Comparison of ENCODE assay signal across 27 cellular contexts in genomic region chr1:211967704-211968103, GRCh38.
"Had no signal": no experiment of that assay in that cellular context is flagged by ENCODE, and none has a peak within 500 bp of the region (broad histone marks: within the 10 kb centered on the region; RNA-seq: fewer than 3 reads in every experiment).

No MANE protein-coding gene starts in this region.

- H3K4me3 Mint-ChIP-seq: mesothelial cell of epicardium; naive B cell; natural killer cell treated with Interleukin-12 subunit alpha and Interleukin-12 subunit beta and Interleukin-15 and Interleukin-18, amount 100 ng/mL, for 72 hours; neural progenitor cell; stimulated activated memory B cell treated with anti-CD40 and anti-IgM and Interleukin-4, amounts not matched to agents 10 μg/mL and 1 μg/mL and 100 μg/mL, for 72 hours; type B pancreatic cell had no signal

- FAIRE-seq: colon, kidney had no signal

- H3K4me2 ChIP-seq: neural progenitor cell had no signal

- H3K9ac ChIP-seq: neural progenitor cell had no signal

- H3K9me3 Mint-ChIP-seq: type B pancreatic cell had no signal

- H3K27ac ChIP-seq: dorsolateral prefrontal cortex, gastrocnemius medialis, neural progenitor cell, ovary, psoas muscle, skin epidermis, spleen, testis, tibial artery had no signal

- H3K9me3 ChIP-seq: gastrocnemius medialis, mucosa of descending colon, ovary, psoas muscle, spleen, testis, tibial artery had no signal

- H3K4me1 ChIP-seq: gastrocnemius medialis, psoas muscle, spleen, testis, tibial artery had no signal

- H3K27me3 Mint-ChIP-seq: naive B cell; natural killer cell treated with Interleukin-12 subunit alpha and Interleukin-12 subunit beta and Interleukin-15 and Interleukin-18, amount 100 ng/mL, for 72 hours; stimulated activated memory B cell treated with anti-CD40 and anti-IgM and Interleukin-4, amounts not matched to agents 10 μg/mL and 1 μg/mL and 100 μg/mL, for 72 hours; type B pancreatic cell had no signal

- H3K4me3 ChIP-seq: dorsolateral prefrontal cortex, gastrocnemius medialis, mucosa of descending colon, neural progenitor cell, ovary, psoas muscle, skin epidermis, spleen, testis, tibial artery had no signal

- H3K36me3 ChIP-seq: gastrocnemius medialis, ovary had no signal

- H3K27ac Mint-ChIP-seq: mesothelial cell of epicardium; natural killer cell treated with Interleukin-12 subunit alpha and Interleukin-12 subunit beta and Interleukin-15 and Interleukin-18, amount 100 ng/mL, for 72 hours; neural progenitor cell; stimulated activated memory B cell treated with anti-CD40 and anti-IgM and Interleukin-4, amounts not matched to agents 10 μg/mL and 1 μg/mL and 100 μg/mL, for 72 hours; type B pancreatic cell had no signal

- DNase-seq: dorsolateral prefrontal cortex; effector CD4-positive, alpha-beta T cell; foreskin fibroblast; gastrocnemius medialis; head of caudate nucleus; kidney; mesenchymal stem cell; mucosa of descending colon; naive B cell; ovary; posterior cingulate gyrus; psoas muscle; right cardiac atrium; spleen; stimulated activated CD4-positive, alpha-beta T cell treated with anti-CD3 and anti-CD28 coated beads, Interleukin-4, amount 100 ng/mL, for 4 hours; stimulated activated naive CD8-positive, alpha-beta T cell treated with anti-CD3 and anti-CD28 coated beads, Interleukin-15, Interleukin-2, amounts not matched to agents 100 U/mL and 50 U/mL, for 24 hours; substantia nigra; testis; tibial artery had no signal

- H3K27me3 ChIP-seq: dorsolateral prefrontal cortex, gastrocnemius medialis, neural progenitor cell, ovary, spleen, testis, tibial artery had no signal

- H3K4me1 Mint-ChIP-seq: mesothelial cell of epicardium had no signal

- ATAC-seq: gastrocnemius medialis; left lobe of liver; mucosa of descending colon; natural killer cell treated with Interleukin-12 subunit alpha and Interleukin-12 subunit beta and Interleukin-15 and Interleukin-18, amount 100 ng/mL, for 72 hours; psoas muscle; right cardiac atrium; stimulated activated memory B cell treated with anti-CD40 and anti-IgM and Interleukin-4, amounts not matched to agents 10 μg/mL and 1 μg/mL and 100 μg/mL, for 72 hours; stimulated activated naive CD8-positive, alpha-beta T cell treated with anti-CD3 and anti-CD28 coated beads, Interleukin-15, Interleukin-2, amounts not matched to agents 100 U/mL and 50 U/mL, for 24 hours had no signal

- H2AFZ ChIP-seq: neural progenitor cell had no signal
